ENCODE assay signal across 18 cellular contexts in genomic region chr11:118636569-118637290, GRCh38. TPM values are rescaled to one million over a fixed set of nuclear protein-coding genes. Genes with fewer than 3 reads are reported as not detected.
DNase-seq lines count a peak whose midpoint lies in the region; ATAC-seq and TF ChIP-seq lines count a peak whose summit lies in the region.
"Had no signal": no experiment of that assay in that cellular context is flagged by ENCODE, and none has a peak within 500 bp of the region (broad histone marks: within the 10 kb centered on the region; RNA-seq: fewer than 3 reads in every experiment).

No MANE protein-coding gene starts in this region.

- peaks cover 7% of the 10 kb centered on the region for H4K20me1 ChIP-seq in GM23338 (replicated peaks; ENCODE audit: insufficient read depth)

- H3K27ac Mint-ChIP-seq in GM23338: no peak overlapping the region
- H3K27ac Mint-ChIP-seq: CD8-positive, alpha-beta memory T cell had no signal

- H3K36me3 Mint-ChIP-seq in GM23338 (ENCODE audit: low read depth): peaks cover 34% of the 10 kb centered on the region
- H3K36me3 Mint-ChIP-seq: CD8-positive, alpha-beta memory T cell had no signal

- ATAC-seq in GM23338: no peak
- ATAC-seq: Panc1 had no signal

- H3K36me3 ChIP-seq in GM23338 (ENCODE audit: insufficient read depth) (peaks cover 8% of the 10 kb centered on the region; the same call in 1 of the 2 replicates), sigmoid colon (peaks cover 0 to 53% (median 20%) of the 10 kb centered on the region in 4 donors)

- TF ChIP-seq EP300 in sigmoid colon (IDR thresholded peaks at IDR 0.05): no peak

- peaks cover 28% of the 10 kb centered on the region for H3K4me1 Mint-ChIP-seq in GM23338

- DNase-seq in GM23338 (ENCODE audit: low spot score) (no peak), LHCN-M2 (ENCODE audit: low read depth) (peak; percentile 40), caudate nucleus (lab: John Stamatoyannopoulos, UW) (no peak), sigmoid colon (no peak), NCI-H526 (lab: John Stamatoyannopoulos, UW) (no peak), mesenteric fat pad (ENCODE audit: low spot score) (no peak)
- DNase-seq in central memory CD4-positive, alpha-beta T cell: no peak
- DNase-seq: CD8-positive, alpha-beta memory T cell; DND-41; GF-D8; MM.1S; NCI-H187; NCI-H446; NCI-H774; SIG-M5 had no signal

- H3K27me3 Mint-ChIP-seq in GM23338 (ENCODE audit: insufficient read depth, low read depth, poor library complexity): peaks cover 25% of the 10 kb centered on the region

- WGBS in sigmoid colon, 2 donors: 81 to 86% methylated on average over 8 of the region's 8 CpGs

- 0 out of 2 replicates have a peak, but pooled peaks cover 3% of the 10 kb centered on the region for H3K79me2 ChIP-seq in GM23338 (replicated peaks; ENCODE audit: insufficient read depth)

- H2AFZ ChIP-seq in GM23338: no peak overlapping the region

- no peak overlapping the region for H3K4me3 ChIP-seq in GM23338
- no peak overlapping the region for H3K4me3 ChIP-seq in sigmoid colon

- H3K4me3 Mint-ChIP-seq in GM23338: peak overlapping the region; percentile 79; the same call in 1 of the 3 replicates

- H3K9me3 ChIP-seq in sigmoid colon: no peaks in the 10 kb centered on the region

- H3K4me2 ChIP-seq in GM23338: no peak overlapping the region

- no peak for TF ChIP-seq POLR2A in sigmoid colon (IDR thresholded peaks at IDR 0.05)

- TF ChIP-seq CTCF in GM23338 (conservative IDR thresholded peaks at IDR 0.05; ENCODE audit: low read depth in 2 of 2): no peak
- TF ChIP-seq CTCF in sigmoid colon (IDR thresholded peaks at IDR 0.05): no peak

- no peaks in the 10 kb centered on the region for H3K9me2 ChIP-seq in GM23338 (ENCODE audit: insufficient read depth)

- peaks cover 21% of the 10 kb centered on the region for H3F3A ChIP-seq in GM23338 (replicated peaks; ENCODE audit: low read depth)

- H3K27me3 ChIP-seq in GM23338 (ENCODE audit: insufficient read depth): no peaks in the 10 kb centered on the region
- H3K27me3 ChIP-seq in sigmoid colon: no peaks in the 10 kb centered on the region

- H3K4me1 ChIP-seq in GM23338 (ENCODE audit: insufficient read depth): peaks cover 22% of the 10 kb centered on the region
- peaks cover 0 to 60% (median 48%) of the 10 kb centered on the region in 4 donors for H3K4me1 ChIP-seq in sigmoid colon

- H3K27ac ChIP-seq in GM23338 (ENCODE audit: low read depth) (no peak overlapping the region), caudate nucleus (ENCODE audit: low read depth, low read length) (peak overlapping the region; percentile 24), sigmoid colon (peak overlapping the region in 3 of 4 donors; percentile 12 to 83 (median 80))

- no peaks in the 10 kb centered on the region for H3K9me3 Mint-ChIP-seq in GM23338
- H3K9me3 Mint-ChIP-seq: CD8-positive, alpha-beta memory T cell had no signal

- intact Hi-C loops in sigmoid colon (cut with DNase I): no loop called here

TF ChIP-seq in GM23338, 12 proteins besides CTCF, POLR2A, EP300 and RAD21 (continues in another document):
- TF ChIP-seq POLR2AphosphoS5 (IDR thresholded peaks at IDR 0.05; ENCODE audit: low read depth) (no peak), ZNF331 (CRISPR knock-in tag; IDR thresholded peaks at IDR 0.05; ENCODE audit: low read depth) (no peak), NANOG (IDR thresholded peaks at IDR 0.05; ENCODE audit: borderline replicate concordance) (no peak), CREB1 (CRISPR knock-in tag; IDR thresholded peaks at IDR 0.05; ENCODE audit: low read depth) (no peak), REST (IDR thresholded peaks at IDR 0.05; ENCODE audit: unreplicated experiment) (no peak), EZH2 (IDR thresholded peaks at IDR 0.05; ENCODE audit: low read depth, unreplicated experiment) (no peak), ETS1 (IDR thresholded peaks at IDR 0.05) (no peak), EZH2phosphoT487 (IDR thresholded peaks at IDR 0.05; ENCODE audit: unreplicated experiment) (no peak)

RNA-seq across cellular contexts. Expression of gene PHLDB1, which starts 29.3 kb away (rescaled TPM):
- total RNA-seq in GM23338 (2014; rRNA removed; shearing (Covaris generic)): 85.2 and 93.9 TPM in 2 replicates
- polyA plus RNA-seq in GM23338 (2016; fragmentation: Nextera tagmentation; extraction: Ambion mirVana): 45.3 and 46.0 TPM in 2 replicates
- total RNA-seq in LHCN-M2 (2014; rRNA removed): 79.0 and 88.7 TPM in 2 replicates
- 94.1 TPM for polyA plus RNA-seq in LHCN-M2 (2012)
- total RNA-seq in sigmoid colon: 100 to 1,000 TPM in 2 of 4 donors, 10 to 100 TPM in 2; 51.8 to 126 (median 94.6) TPM
- 10 to 100 TPM; 33.6 to 44.4 (median 34.9) TPM for polyA plus RNA-seq in sigmoid colon
- total RNA-seq in mesenteric fat pad: 562 TPM

RNA-seq across cellular contexts. Expression of gene TREH, which starts 42.7 kb away (rescaled TPM):
- not detected in 2 replicates for total RNA-seq in GM23338 (2014; rRNA removed; shearing (Covaris generic))
- polyA plus RNA-seq in GM23338 (2016; fragmentation: Nextera tagmentation; extraction: Ambion mirVana) (0.24 and 0.36 TPM in 2 replicates), sigmoid colon (1 to 10 TPM in 2 of 3 donors, under 1 TPM in 1; 0.46 to 1.4 (median 1.2) TPM)
- total RNA-seq in LHCN-M2 (2014; rRNA removed) (not detected in 2 replicates), sigmoid colon (not detected), mesenteric fat pad (not detected)
- 0.23 TPM for polyA plus RNA-seq in LHCN-M2 (2012)
- total RNA-seq: CD8-positive, alpha-beta memory T cell; H4 had no signal
- polyA plus RNA-seq: BJ; CD8-positive, alpha-beta memory T cell had no signal
